Comparison of ENCODE assay signal across 11 cellular contexts in the genomic region with DNA sequence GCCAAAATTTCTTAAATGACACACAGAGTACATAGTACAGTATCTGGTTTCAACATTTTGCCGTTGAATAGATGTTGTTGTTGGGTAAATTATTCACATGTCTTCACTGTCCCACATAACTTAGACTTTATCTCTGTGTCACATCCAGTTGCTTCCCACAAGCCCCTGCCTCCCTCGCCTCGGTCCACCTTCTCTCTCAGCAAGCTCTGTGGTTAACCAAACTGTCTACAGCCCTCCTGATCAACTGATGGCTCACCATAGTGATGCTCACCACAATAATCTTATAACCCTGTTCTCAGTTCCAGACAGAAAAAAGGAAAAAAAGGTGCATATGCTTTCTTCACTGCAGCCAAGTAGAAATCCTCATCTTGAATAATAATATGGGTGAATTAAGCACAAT. TPM values are rescaled to one million over a fixed set of nuclear protein-coding genes. Genes with fewer than 3 reads are reported as not detected.
A peak's percentile ranks its signal among the peaks of the same experiment; 100 is the strongest.
DNase-seq lines count a peak whose midpoint lies in the region; ATAC-seq lines count a peak whose summit lies in the region.
"Had no signal": no experiment of that assay in that cellular context is flagged by ENCODE, and none has a peak within 500 bp of the region (broad histone marks: within the 10 kb centered on the region; RNA-seq: fewer than 3 reads in every experiment).

No MANE protein-coding gene starts in this region.

- H3K9me3 Mint-ChIP-seq in activated CD4-positive, alpha-beta T cell treated with anti-CD3 and anti-CD28 coated beads for 36 hours (ENCODE audit: low read depth) = no peaks in the 10 kb centered on the region

- no peaks in the 10 kb centered on the region for H3K36me3 Mint-ChIP-seq in activated CD4-positive, alpha-beta T cell treated with anti-CD3 and anti-CD28 coated beads for 36 hours (ENCODE audit: low read depth)

- DNase-seq in activated CD4-positive, alpha-beta T cell treated with anti-CD3 and anti-CD28 coated beads for 36 hours = peak; percentile 66
- DNase-seq in activated CD4-positive, alpha-beta T cell treated with anti-CD3 and anti-CD28 coated beads for 4 hours = no peak
- DNase-seq in UCSD-AML1 (lab: John Stamatoyannopoulos, UW; ENCODE audit: unreplicated experiment) (peak; percentile 18), GM19238 (ENCODE audit: insufficient read length, low spot score) (no peak), posterior vena cava (ENCODE audit: low spot score) (no peak), NCI-H526 (lab: John Stamatoyannopoulos, UW) (no peak)
- DNase-seq in stimulated activated CD4-positive, alpha-beta T cell treated with anti-CD3 and anti-CD28 coated beads, TNF-alpha, amount 100 ng/mL, for 48 hours (ENCODE audit: low read depth in 3 of 3) = peak; percentile 21 to 65 (median 29)
- DNase-seq: NCI-H187 treated with DMSO at 0.1 percent for 48 hours had no signal

- CTCF ChIA-PET in activated CD4-positive, alpha-beta T cell treated with anti-CD3 and anti-CD28 coated beads for 36 hours (lab: Charles Lee) = interaction anchor here (0.8 to 1.1 kb wide), 3 partner anchors 9 to 130 kb away, joined by 3 read pairs; no protein-coding TSS in a partner anchor

- H3K27me3 Mint-ChIP-seq in activated CD4-positive, alpha-beta T cell treated with anti-CD3 and anti-CD28 coated beads for 36 hours = peaks cover 29% of the 10 kb centered on the region

- H3K4me3 Mint-ChIP-seq in activated CD4-positive, alpha-beta T cell treated with anti-CD3 and anti-CD28 coated beads for 36 hours = no peak overlapping the region

- POLR2A ChIA-PET in activated CD4-positive, alpha-beta T cell treated with anti-CD3 and anti-CD28 coated beads for 36 hours (lab: Charles Lee) = interaction anchor here (0.7 kb wide), 1 partner anchor 11 kb away, joined by 4 read pairs; no protein-coding TSS in a partner anchor

- H3K27ac Mint-ChIP-seq in activated CD4-positive, alpha-beta T cell treated with anti-CD3 and anti-CD28 coated beads for 36 hours = no peak overlapping the region

- H3K4me1 Mint-ChIP-seq in activated CD4-positive, alpha-beta T cell treated with anti-CD3 and anti-CD28 coated beads for 36 hours = peaks cover 12% of the 10 kb centered on the region

- peak; percentile 89 for ATAC-seq in activated CD4-positive, alpha-beta T cell treated with anti-CD3 and anti-CD28 coated beads for 36 hours
- ATAC-seq in HG03097 (IDR thresholded peaks at IDR 0.05; ENCODE audit: low FRiP score, unreplicated experiment) = peak; percentile 86

- intact Hi-C loops in activated CD4-positive, alpha-beta T cell treated with anti-CD3 and anti-CD28 coated beads for 36 hours (cut with DNase I, micrococcal nuclease) = no loop called here
- intact Hi-C loops in posterior vena cava (cut with DNase I) = no loop called here

RNA-seq across cellular contexts. Expression of gene IL17F, which starts 23.0 kb away (rescaled TPM):
- total RNA-seq in activated CD4-positive, alpha-beta T cell treated with anti-CD3 and anti-CD28 coated beads for 36 hours = 100 to 1,000 TPM; 155 to 157 TPM
- not detected for total RNA-seq in posterior vena cava
- total RNA-seq: A673, mononuclear cell had no signal

RNA-seq across cellular contexts. Expression of gene IL17A, which starts 35.1 kb away (rescaled TPM):
- 10 to 100 TPM in 1 of 2 experiments, 1 to 10 TPM in 1; 9.1 to 11.9 TPM for total RNA-seq in activated CD4-positive, alpha-beta T cell treated with anti-CD3 and anti-CD28 coated beads for 36 hours
- not detected for total RNA-seq in posterior vena cava
- total RNA-seq: A673, mononuclear cell had no signal

Comparison
In these comparisons a context has a peak if more than half of its experiments do, and no peak if none do; other contexts are left out.
1. DNase-seq: peak in activated CD4-positive, alpha-beta T cell treated with anti-CD3 and anti-CD28 coated beads for 36 hours (single experiment), UCSD-AML1 (single experiment) and stimulated activated CD4-positive, alpha-beta T cell treated with anti-CD3 and anti-CD28 coated beads, TNF-alpha, amount 100 ng/mL, for 48 hours (3 of 3); none in activated CD4-positive, alpha-beta T cell treated with anti-CD3 and anti-CD28 coated beads for 4 hours (0 of 2), GM19238 (single experiment), posterior vena cava (single experiment) and NCI-H526 (0 of 2).
2. RNA of gene IL17F, which starts 23.0 kb away (total RNA-seq): 155 to 157 TPM in activated CD4-positive, alpha-beta T cell treated with anti-CD3 and anti-CD28 coated beads for 36 hours; not detected in posterior vena cava; every median in the first group is over 100 times any median in the second.
3. RNA of gene IL17A, which starts 35.1 kb away (total RNA-seq): 9.1 to 11.9 TPM in activated CD4-positive, alpha-beta T cell treated with anti-CD3 and anti-CD28 coated beads for 36 hours; not detected in posterior vena cava; every median in the first group is over 10 times any median in the second.